In the genomic region with DNA sequence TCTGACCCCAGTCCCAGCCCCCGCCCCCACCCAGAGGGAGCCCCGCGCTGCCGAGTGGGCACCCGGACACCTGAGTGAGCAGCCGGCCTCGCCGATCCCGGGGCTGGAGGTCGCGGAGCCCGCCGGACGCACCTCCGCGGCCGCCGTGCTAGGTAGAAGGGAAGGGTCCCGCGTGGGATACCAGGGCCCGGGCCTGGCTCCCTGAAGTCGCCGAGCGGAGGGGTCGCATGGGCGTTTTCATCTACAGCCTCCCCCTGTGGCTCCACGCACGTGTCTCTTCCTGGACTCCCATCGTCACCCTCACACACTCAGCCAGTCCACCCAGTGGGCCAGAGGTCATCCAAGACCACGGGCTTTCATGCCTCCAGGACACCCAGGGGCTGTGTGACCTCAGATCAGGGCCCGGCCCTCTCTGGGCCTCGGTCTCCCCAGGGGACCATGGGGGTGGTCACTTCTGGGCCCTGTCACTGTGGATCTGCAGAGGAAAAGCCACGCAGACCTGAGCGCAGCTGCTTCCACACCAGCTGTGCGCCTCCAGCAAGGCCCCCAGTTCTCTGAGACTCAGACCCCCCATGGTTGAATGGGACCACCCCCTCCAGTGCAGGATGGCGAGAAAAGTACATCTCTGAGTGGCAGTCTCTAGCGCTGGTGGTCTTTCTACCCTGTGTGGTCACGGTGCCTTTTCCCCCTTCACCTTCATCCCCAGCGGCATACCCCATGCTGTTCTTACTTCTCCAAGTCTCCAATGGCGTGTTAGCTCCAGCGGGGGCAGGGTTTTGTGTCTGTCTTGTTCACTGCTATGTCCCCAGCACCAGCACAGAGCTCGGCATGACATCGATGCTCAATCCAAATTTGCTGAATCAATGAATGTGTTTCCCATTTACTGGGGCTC, we compare ENCODE assay signal across 8 cellular contexts. TPM values are rescaled to one million over a fixed set of nuclear protein-coding genes. Genes with fewer than 3 reads are reported as not detected.
A peak's percentile ranks its signal among the peaks of the same experiment; 100 is the strongest.
DNase-seq lines count a peak whose midpoint lies in the region; ATAC-seq and TF ChIP-seq lines count a peak whose summit lies in the region.

No MANE protein-coding gene starts in this region.

- no peak overlapping the region for H3K27ac ChIP-seq in RWPE2 (ENCODE audit: poor library complexity, severe bottlenecking)

- ATAC-seq in RWPE2 (ENCODE audit: low read depth) (no peak), esophagus mucosa (peak; percentile 7), HG03565 (IDR thresholded peaks at IDR 0.05; ENCODE audit: unreplicated experiment) (no peak), GM21723 (IDR thresholded peaks at IDR 0.05; ENCODE audit: unreplicated experiment) (no peak)

- TF ChIP-seq CTCF in RWPE2 (IDR thresholded peaks at IDR 0.05; ENCODE audit: poor library complexity, severe bottlenecking) (no peak), osteocyte (IDR thresholded peaks at IDR 0.05) (no peak)

- no peaks in the 10 kb centered on the region for H3K9me3 Mint-ChIP-seq in osteocyte (ENCODE audit: unreplicated experiment)

- peaks cover 43% of the 10 kb centered on the region for H3K4me1 Mint-ChIP-seq in osteocyte (ENCODE audit: unreplicated experiment)

- no peaks in the 10 kb centered on the region for H3K4me1 ChIP-seq in RWPE2 (ENCODE audit: insufficient read depth, poor library complexity, severe bottlenecking)

- no peaks in the 10 kb centered on the region for H3K27me3 Mint-ChIP-seq in osteocyte (ENCODE audit: unreplicated experiment)

- H3K36me3 ChIP-seq in RWPE2 (ENCODE audit: low read depth), result no peaks in the 10 kb centered on the region

- DNase-seq in DMS53 (lab: John Stamatoyannopoulos, UW) (peak; percentile 76), RWPE2 (ENCODE audit: low spot score) (peak; percentile 51), osteocyte (ENCODE audit: extremely low spot score, unreplicated experiment) (no peak), cerebellar nuclear complex (lab: John Stamatoyannopoulos, UW) (no peak), NCI-H345 treated with DMSO at 0.1 percent for 48 hours (lab: John Stamatoyannopoulos, UW; ENCODE audit: unreplicated experiment) (no peak)

- peak overlapping the region; percentile 77 for H3K4me3 Mint-ChIP-seq in osteocyte (ENCODE audit: unreplicated experiment)

- no peaks in the 10 kb centered on the region for H3K36me3 Mint-ChIP-seq in osteocyte (ENCODE audit: unreplicated experiment)

- peak overlapping the region; percentile 38 for H3K4me3 ChIP-seq in RWPE2 (ENCODE audit: severe bottlenecking)

- no peak overlapping the region for H3K27ac Mint-ChIP-seq in osteocyte (ENCODE audit: unreplicated experiment)

- H3K27me3 ChIP-seq in RWPE2 (ENCODE audit: insufficient read depth, poor library complexity, severe bottlenecking), result no peaks in the 10 kb centered on the region

- H3K9me3 ChIP-seq in RWPE2 (ENCODE audit: severe bottlenecking), result no peaks in the 10 kb centered on the region

RNA-seq across cellular contexts. Expression of a gene that starts 0.6 kb away (rescaled TPM):
- 3.3 TPM for total RNA-seq in esophagus mucosa
- 54.4 and 63.4 TPM in 2 replicates for total RNA-seq in osteocyte

Comparison
In these comparisons a context has a peak if more than half of its experiments do, and no peak if none do; other contexts are left out.
1. DNase-seq: peak in DMS53 (single experiment) and RWPE2 (single experiment); none in osteocyte (single experiment), cerebellar nuclear complex (0 of 2) and NCI-H345 treated with DMSO at 0.1 percent for 48 hours (single experiment).
2. RNA of a gene that starts 0.6 kb away (total RNA-seq): 54.4 to 63.4 TPM in osteocyte; 3.3 TPM in esophagus mucosa (single experiment); every median in the first group is over 10 times any median in the second.